8 cellular contexts compared by ENCODE assay signal in the genomic region with DNA sequence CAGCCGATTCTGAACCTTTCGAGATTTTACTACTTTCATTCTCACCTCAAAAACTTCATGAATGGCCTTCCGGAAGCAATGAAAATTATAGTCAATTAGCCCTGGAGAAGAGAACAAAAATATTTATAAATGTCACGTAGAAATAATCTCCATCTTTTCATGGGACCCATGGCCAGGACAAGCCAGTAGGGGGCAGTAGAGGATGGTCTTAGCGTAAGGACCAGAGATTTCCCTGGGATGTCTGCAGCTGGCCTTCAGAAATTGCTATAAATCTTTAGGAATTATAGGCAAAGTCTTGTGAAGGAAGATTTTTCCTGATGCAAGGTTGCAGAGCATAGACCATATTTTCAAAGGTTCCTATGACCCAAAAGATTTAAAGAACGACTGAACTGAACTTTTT. TPM values are rescaled to one million over a fixed set of nuclear protein-coding genes. Genes with fewer than 3 reads are reported as not detected.
DNase-seq lines count a peak whose midpoint lies in the region; ATAC-seq and TF ChIP-seq lines count a peak whose summit lies in the region.

No MANE protein-coding gene starts in this region.

- no peaks in the 10 kb centered on the region for H3K36me3 Mint-ChIP-seq in CD4-positive, alpha-beta T cell (ENCODE audit: low read depth)

- H3K27ac Mint-ChIP-seq in CD4-positive, alpha-beta T cell, result no peak overlapping the region

- no peaks in the 10 kb centered on the region for H3K27me3 ChIP-seq in CD4-positive, alpha-beta T cell (ENCODE audit: control insufficient read depth, insufficient read depth, low read length)
- no peaks in the 10 kb centered on the region for H3K27me3 ChIP-seq in RWPE2 (ENCODE audit: insufficient read depth, poor library complexity, severe bottlenecking)
- no peaks in the 10 kb centered on the region for H3K27me3 ChIP-seq in left ventricle myocardium inferior (ENCODE audit: low read depth)
- H3K27me3 ChIP-seq in sigmoid colon, result no peaks in the 10 kb centered on the region

- H3K9me3 Mint-ChIP-seq in CD4-positive, alpha-beta T cell, result no peaks in the 10 kb centered on the region

- H3K4me3 Mint-ChIP-seq in CD4-positive, alpha-beta T cell, result no peak overlapping the region

- no peaks in the 10 kb centered on the region for H3K36me3 ChIP-seq in RWPE2 (ENCODE audit: low read depth)
- no peaks in the 10 kb centered on the region for H3K36me3 ChIP-seq in left ventricle myocardium inferior
- H3K36me3 ChIP-seq in sigmoid colon, result no peaks in the 10 kb centered on the region

- H3K9me3 ChIP-seq in CD4-positive, alpha-beta T cell (ENCODE audit: control insufficient read depth, low read length), result no peaks in the 10 kb centered on the region
- H3K9me3 ChIP-seq in RWPE2 (ENCODE audit: severe bottlenecking), result no peaks in the 10 kb centered on the region
- no peaks in the 10 kb centered on the region for H3K9me3 ChIP-seq in left ventricle myocardium inferior (replicated peaks)
- H3K9me3 ChIP-seq in sigmoid colon, result no peaks in the 10 kb centered on the region

- H3K4me1 Mint-ChIP-seq in CD4-positive, alpha-beta T cell (ENCODE audit: low read depth), result peaks cover 30% of the 10 kb centered on the region

- POLR2A ChIA-PET in CD4-positive, alpha-beta T cell (lab: Charles Lee), result interaction anchor here (2.2 kb wide), 1 partner anchor 287 kb away, joined by 6 read pairs; a partner anchor contains a TSS
- POLR2A ChIA-PET in HEK293T (lab: Yijun Ruan, JAX), result no interaction called here

- no peak overlapping the region for H3K27ac ChIP-seq in CD4-positive, alpha-beta T cell (ENCODE audit: low read depth, low read length)
- H3K27ac ChIP-seq in RWPE2 (ENCODE audit: poor library complexity, severe bottlenecking) (no peak overlapping the region), left ventricle myocardium inferior (replicated peaks) (peak overlapping the region; percentile 40), sigmoid colon (peak overlapping the region in 3 of 4 donors; percentile 25 to 43 (median 42))

- H3K4me1 ChIP-seq in RWPE2 (ENCODE audit: insufficient read depth, poor library complexity, severe bottlenecking) (no peaks in the 10 kb centered on the region), left ventricle myocardium inferior (peaks cover 46% of the 10 kb centered on the region), sigmoid colon (peaks cover 0 to 21% (median 11%) of the 10 kb centered on the region in 4 donors)

- TF ChIP-seq POLR2A in sigmoid colon (IDR thresholded peaks at IDR 0.05), result no peak

- 19 to 34% methylated on average over 6 of the region's 6 CpGs for WGBS in sigmoid colon, 2 donors

- H3K4me3 ChIP-seq in RWPE2 (ENCODE audit: severe bottlenecking), result no peak overlapping the region
- H3K4me3 ChIP-seq in left ventricle myocardium inferior, result no peak overlapping the region
- H3K4me3 ChIP-seq in sigmoid colon, result no peak overlapping the region

- no peaks in the 10 kb centered on the region for H3K27me3 Mint-ChIP-seq in CD4-positive, alpha-beta T cell

- CTCF ChIA-PET in CD4-positive, alpha-beta T cell (lab: Charles Lee), result interaction anchor here (1.7 to 1.9 kb wide), 2 partner anchors 17 to 385 kb away, joined by 6 read pairs; no protein-coding TSS in a partner anchor
- CTCF ChIA-PET in HEK293T (lab: Yijun Ruan, JAX), result interaction anchor here (0.9 to 3.7 kb wide), 6 partner anchors 11 to 245 kb away, joined by 3 to 13 read pairs (median 6); no protein-coding TSS in a partner anchor

- peak; percentile 88 for TF ChIP-seq CTCF in CD4-positive, alpha-beta T cell (IDR thresholded peaks at IDR 0.05)
- TF ChIP-seq CTCF in RWPE2 (IDR thresholded peaks at IDR 0.05; ENCODE audit: poor library complexity, severe bottlenecking), result peak; percentile 67
- TF ChIP-seq CTCF in left ventricle myocardium inferior (IDR thresholded peaks at IDR 0.05; ENCODE audit: borderline replicate concordance), result peak; percentile 87
- TF ChIP-seq CTCF in sigmoid colon (IDR thresholded peaks at IDR 0.05), result peak in 3 of 4 experiments; percentile 53 to 74 (median 57)

- no peak for TF ChIP-seq EP300 in sigmoid colon (IDR thresholded peaks at IDR 0.05)

- no peak for ATAC-seq in CD4-positive, alpha-beta T cell (ENCODE audit: poor library complexity)
- ATAC-seq in RWPE2 (ENCODE audit: low read depth), result no peak
- ATAC-seq in GM21529 (IDR thresholded peaks at IDR 0.05; ENCODE audit: unreplicated experiment), result no peak
- ATAC-seq in GM21390 (IDR thresholded peaks at IDR 0.05; ENCODE audit: unreplicated experiment), result no peak

- DNase-seq in CD4-positive, alpha-beta T cell, result peak; percentile 23 to 55 (median 36)
- DNase-seq in HEK293T (ENCODE audit: extremely low spot score) (peak; percentile 72), RWPE2 (ENCODE audit: low spot score) (no peak), left ventricle myocardium inferior (peak; percentile 57), sigmoid colon (peak; percentile 74)
- peak; percentile 28 for DNase-seq in activated naive CD8-positive, alpha-beta T cell treated with anti-CD3 and anti-CD28 coated beads, Interleukin-2, amount 50 U/mL, for 16 hours (ENCODE audit: low read depth, low spot score)

- intact Hi-C loops in CD4-positive, alpha-beta T cell (cut with DNase I, micrococcal nuclease), result no loop called here
- intact Hi-C loops in left ventricle myocardium inferior (cut with micrococcal nuclease), result loop anchor here (10.0 kb wide), 1 partner anchor 53 kb away; a partner anchor contains a TSS
- intact Hi-C loops in sigmoid colon (cut with DNase I), result loop anchor here (5.0 kb wide), 3 partner anchors 56 to 386 kb away; no protein-coding TSS in a partner anchor

TF ChIP-seq in HEK293T, 16 proteins besides CTCF, POLR2A, EP300 and RAD21:
- no peak for TF ChIP-seq CTBP1 (IDR thresholded peaks at IDR 0.05; ENCODE audit: borderline replicate concordance)
- TF ChIP-seq, protein P1, sequence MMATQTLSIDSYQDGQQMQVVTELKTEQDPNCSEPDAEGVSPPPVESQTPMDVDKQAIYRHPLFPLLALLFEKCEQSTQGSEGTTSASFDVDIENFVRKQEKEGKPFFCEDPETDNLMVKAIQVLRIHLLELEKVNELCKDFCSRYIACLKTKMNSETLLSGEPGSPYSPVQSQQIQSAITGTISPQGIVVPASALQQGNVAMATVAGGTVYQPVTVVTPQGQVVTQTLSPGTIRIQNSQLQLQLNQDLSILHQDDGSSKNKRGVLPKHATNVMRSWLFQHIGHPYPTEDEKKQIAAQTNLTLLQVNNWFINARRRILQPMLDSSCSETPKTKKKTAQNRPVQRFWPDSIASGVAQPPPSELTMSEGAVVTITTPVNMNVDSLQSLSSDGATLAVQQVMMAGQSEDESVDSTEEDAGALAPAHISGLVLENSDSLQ (IDR thresholded peaks at IDR 0.05), result peak; percentile 64

RNA-seq across cellular contexts. Expression of a gene that starts 15.6 kb away (rescaled TPM):
- 10 to 100 TPM; 34.7 to 34.9 TPM for total RNA-seq in CD4-positive, alpha-beta T cell
- total RNA-seq in left ventricle myocardium inferior (13.1 TPM), sigmoid colon (10 to 100 TPM; 29.5 to 36.7 (median 33.8) TPM)
- 10 to 100 TPM; 31.6 to 50.4 (median 40.8) TPM for polyA plus RNA-seq in sigmoid colon

RNA-seq across cellular contexts. Expression of a gene that starts 44.0 kb away (rescaled TPM):
- total RNA-seq in CD4-positive, alpha-beta T cell, result 10 to 100 TPM in 1 of 2 experiments, 1 to 10 TPM in 1; 9.0 to 10.2 TPM
- total RNA-seq in left ventricle myocardium inferior, result 123 TPM
- total RNA-seq in sigmoid colon, result 10 to 100 TPM; 11.8 to 19.8 (median 13.3) TPM
- 10 to 100 TPM in 1 of 3 donors, 1 to 10 TPM in 2; 2.8 to 12.0 (median 6.7) TPM for polyA plus RNA-seq in sigmoid colon

RNA-seq across cellular contexts. Expression of a gene that starts 53.0 kb away (rescaled TPM):
- total RNA-seq in CD4-positive, alpha-beta T cell, result under 1 TPM; 0.47 to 0.49 TPM
- total RNA-seq in left ventricle myocardium inferior, result 0.69 TPM
- 1 to 10 TPM in 2 of 4 donors, under 1 TPM in 2; 0.36 to 2.8 (median 1.2) TPM for total RNA-seq in sigmoid colon
- under 1 TPM in 1 of 3 donors, not detected in 2; 0.52 TPM for polyA plus RNA-seq in sigmoid colon

Comparison
In these comparisons a context has a peak if more than half of its experiments do, and no peak if none do; other contexts are left out.
1. H3K27ac ChIP-seq: peak in left ventricle myocardium inferior (single experiment) and sigmoid colon (3 of 4); none in CD4-positive, alpha-beta T cell (single experiment) and RWPE2 (single experiment).
2. intact Hi-C loops: an anchor here in left ventricle myocardium inferior (10.0 kb wide) and sigmoid colon (5.0 kb wide); none called in CD4-positive, alpha-beta T cell.
3. Peak in every context shown above with its lines, with median percentiles within 50 percentile points of each other: CTCF ChIP-seq.